1 cellular context compared by ENCODE assay signal in the genomic region with DNA sequence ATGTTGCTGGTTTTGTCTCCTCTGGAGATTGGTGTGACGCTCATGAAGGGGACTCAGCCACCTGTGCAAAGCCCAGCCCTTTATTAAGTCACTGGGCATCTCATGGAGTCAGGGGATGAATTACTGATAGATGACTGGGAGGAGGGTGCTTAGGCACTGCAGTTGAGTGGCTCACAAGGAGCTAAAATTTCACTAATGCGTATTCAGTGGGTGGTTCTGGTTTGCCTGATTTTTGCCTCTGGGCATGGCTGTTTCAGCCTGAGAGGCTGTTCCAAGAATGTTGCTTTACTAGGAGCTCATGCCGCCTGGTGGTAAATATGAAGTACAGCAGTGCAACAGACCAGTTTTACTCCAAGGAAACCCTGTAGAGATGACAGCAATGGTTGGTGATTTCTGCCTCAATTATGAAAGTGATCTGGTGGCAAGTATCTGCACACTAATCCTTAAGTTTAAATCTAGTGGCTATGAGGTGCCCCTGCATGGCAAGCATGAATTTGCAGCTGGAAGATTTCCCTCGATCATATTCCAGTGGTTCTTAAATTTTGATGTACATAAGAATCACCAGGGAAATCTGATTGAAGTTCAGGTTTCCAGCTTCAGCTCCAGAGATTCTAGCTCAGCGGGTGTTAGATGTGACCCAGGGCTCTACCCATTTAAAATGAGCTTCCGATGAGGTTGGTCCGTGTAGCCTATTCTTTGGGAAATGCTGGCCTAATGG.
TF ChIP-seq lines count a peak whose summit lies in the region.

No MANE protein-coding gene starts in this region.

TF ChIP-seq in GM12878, 131 proteins besides CTCF, POLR2A, EP300 and RAD21:
- no peak for TF ChIP-seq CBX5 (IDR thresholded peaks at IDR 0.05; ENCODE audit: low read depth)
- TF ChIP-seq SMARCA5 (IDR thresholded peaks at IDR 0.05): 0 out of 2 replicates have a peak, but pooled peaks have one; percentile 57
- TF ChIP-seq IRF4 (IDR thresholded peaks at IDR 0.05; ENCODE audit: low read depth, low read length): 0 out of 2 replicates have a peak, but pooled peaks have one; percentile 14
- TF ChIP-seq RUNX3 (IDR thresholded peaks at IDR 0.05; ENCODE audit: low read length): peak; percentile 24; the same call in 1 of the 2 replicates
- TF ChIP-seq NBN (IDR thresholded peaks at IDR 0.05): 0 out of 2 replicates have a peak, but pooled peaks have one; percentile 36
- no peak for TF ChIP-seq ATF7 (IDR thresholded peaks at IDR 0.05; ENCODE audit: low read depth)
- no peak; the same call in 1 of the 2 replicates for TF ChIP-seq ZSCAN29 (IDR thresholded peaks at IDR 0.05)
- peak; percentile 100 for TF ChIP-seq SMC3 (IDR thresholded peaks at IDR 0.05; ENCODE audit: borderline replicate concordance, low read length)
- TF ChIP-seq NFIC (IDR thresholded peaks at IDR 0.05; ENCODE audit: low read depth, low read length): 0 out of 2 replicates have a peak, but pooled peaks have one; percentile 5
- TF ChIP-seq POU2F2 (IDR thresholded peaks at IDR 0.05; ENCODE audit: borderline replicate concordance, low read depth, low read length): peak; percentile 24; the same call in 1 of the 3 replicates
- TF ChIP-seq FOXM1 (IDR thresholded peaks at IDR 0.05; ENCODE audit: low read depth, low read length): 0 out of 2 replicates have a peak, but pooled peaks have one; percentile 23
- TF ChIP-seq YY1 (IDR thresholded peaks at IDR 0.05; ENCODE audit: low read depth, low read length): peak; percentile 84
